In genomic region chr2:240123821-240124650, GRCh38 we compare ENCODE assay signal across 18 cellular contexts. TPM values are rescaled to one million over a fixed set of nuclear protein-coding genes. Genes with fewer than 3 reads are reported as not detected.
"Had no signal": no experiment of that assay in that cellular context is flagged by ENCODE, and none has a peak within 500 bp of the region (broad histone marks: within the 10 kb centered on the region; RNA-seq: fewer than 3 reads in every experiment).

No MANE protein-coding gene starts in this region.

- DNase-seq: activated CD4-positive, alpha-beta T cell treated with anti-CD3 and anti-CD28 coated beads for 36 hours; activated gamma-delta T cell; anterior cingulate cortex; esophagus squamous epithelium; foreskin fibroblast; sigmoid colon; stimulated activated CD4-positive, alpha-beta T cell treated with anti-CD3 and anti-CD28 coated beads, Interleukin-12 subunit alpha, Interleukin-12 subunit beta, amount 100 ng/mL, for 4 hours; stimulated activated naive CD4-positive, alpha-beta T cell treated with Interleukin-2 at 50 U/mL for 16 hours; T-helper 1 cell had no signal

- H3K4me1 ChIP-seq: breast epithelium, sigmoid colon had no signal

- H3K9me3 ChIP-seq: breast epithelium, esophagus squamous epithelium, sigmoid colon, suprapubic skin had no signal

- H3K27ac Mint-ChIP-seq: activated CD4-positive, alpha-beta memory T cell treated with anti-CD3 and anti-CD28 coated beads, Interleukin-2, amount 10 ng/mL, durations not matched to agents 7 days and 5 days; activated CD4-positive, alpha-beta T cell treated with anti-CD3 and anti-CD28 coated beads for 36 hours; activated naive CD8-positive, alpha-beta T cell; mesothelial cell of epicardium; type B pancreatic cell had no signal

- H3K4me3 ChIP-seq: breast epithelium, dorsolateral prefrontal cortex, esophagus squamous epithelium, sigmoid colon, suprapubic skin had no signal

- H3K4me1 Mint-ChIP-seq: mesothelial cell of epicardium had no signal

- H3K9me3 Mint-ChIP-seq: activated CD4-positive, alpha-beta memory T cell treated with anti-CD3 and anti-CD28 coated beads, Interleukin-2, amount 10 ng/mL, durations not matched to agents 7 days and 5 days; type B pancreatic cell had no signal

- H3K36me3 ChIP-seq: breast epithelium had no signal

- ATAC-seq: activated CD4-positive, alpha-beta T cell treated with anti-CD3 and anti-CD28 coated beads for 36 hours had no signal

- H3K27me3 ChIP-seq: breast epithelium, dorsolateral prefrontal cortex, esophagus squamous epithelium, sigmoid colon, suprapubic skin had no signal

- H3K27me3 Mint-ChIP-seq: activated CD4-positive, alpha-beta T cell treated with anti-CD3 and anti-CD28 coated beads for 36 hours had no signal

- H3K27ac ChIP-seq: breast epithelium, dorsolateral prefrontal cortex, esophagus squamous epithelium, sigmoid colon, suprapubic skin, VCaP had no signal

- H3K4me3 Mint-ChIP-seq: activated CD4-positive, alpha-beta memory T cell treated with anti-CD3 and anti-CD28 coated beads, Interleukin-2, amount 10 ng/mL, durations not matched to agents 7 days and 5 days; activated CD4-positive, alpha-beta T cell treated with anti-CD3 and anti-CD28 coated beads for 36 hours; activated naive CD8-positive, alpha-beta T cell; mesothelial cell of epicardium; type B pancreatic cell had no signal

RNA-seq across cellular contexts. Expression of gene OTOS, which starts 16.4 kb away (rescaled TPM):
- total RNA-seq: activated CD4-positive, alpha-beta memory T cell treated with anti-CD3 and anti-CD28 coated beads, Interleukin-2, amount 10 ng/mL, durations not matched to agents 7 days and 5 days; activated CD4-positive, alpha-beta T cell treated with anti-CD3 and anti-CD28 coated beads for 36 hours; breast epithelium; esophagus squamous epithelium; liver; mesothelial cell of epicardium; sigmoid colon; suprapubic skin had no signal
